ENCODE assay signal across 20 cellular contexts in the genomic region with DNA sequence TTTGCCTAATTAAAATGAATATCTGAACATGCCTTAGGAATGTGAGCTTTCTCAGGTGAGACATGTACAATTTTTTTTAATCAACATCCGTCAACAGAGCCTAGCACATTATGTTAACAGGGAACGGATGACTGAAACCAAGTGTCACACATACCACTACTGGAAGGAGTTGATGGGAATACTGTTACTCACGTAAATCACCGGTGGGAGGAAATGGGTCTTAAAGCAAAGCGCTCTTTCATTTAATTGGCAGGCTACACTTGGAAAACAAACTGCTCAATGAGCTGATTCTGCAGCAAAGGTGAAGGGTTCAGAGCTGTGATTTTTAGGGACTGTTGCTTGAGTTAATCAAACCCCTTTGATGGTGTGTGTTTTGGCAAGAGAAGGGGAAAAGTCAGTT.
"Had no signal": no experiment of that assay in that cellular context is flagged by ENCODE, and none has a peak within 500 bp of the region (broad histone marks: within the 10 kb centered on the region; RNA-seq: fewer than 3 reads in every experiment).

No MANE protein-coding gene starts in this region.

- H3K4me3 Mint-ChIP-seq: activated CD4-positive, alpha-beta T cell treated with anti-CD3 and anti-CD28 coated beads for 36 hours; activated naive CD8-positive, alpha-beta T cell; activated T-helper 1 cell treated with anti-CD3 and anti-CD28 coated beads, Interleukin-12 subunit alpha, Interleukin-12 subunit beta, Interleukin-2, Interleukin-4 antibody, amounts not matched to agents 30 ng/mL and 10 ng/mL and 1 ng/mL, durations not matched to agents 14 hours and 24 hours and 36 hours; T-cell; WTC11 had no signal

- H3K4me1 ChIP-seq: prostate gland had no signal

- FAIRE-seq: colon, frontal cortex, keratinocyte had no signal

- H3K27me3 Mint-ChIP-seq: activated CD4-positive, alpha-beta T cell treated with anti-CD3 and anti-CD28 coated beads for 36 hours; activated naive CD8-positive, alpha-beta T cell; T-cell had no signal

- H3K36me3 ChIP-seq: prostate gland, thyroid gland had no signal

- DNase-seq: activated CD4-positive, alpha-beta T cell treated with anti-CD3 and anti-CD28 coated beads for 36 hours; activated CD4-positive, alpha-beta T cell treated with anti-CD3 and anti-CD28 coated beads, Interleukin-2, amount 50 U/mL, for 48 hours; activated T-cell treated with anti-CD3 and anti-CD28 coated beads for 4 hours; amniotic stem cell; hypothalamus; left ventricle myocardium superior; stimulated activated CD4-positive, alpha-beta T cell treated with anti-CD3 and anti-CD28 coated beads, Interleukin-1b, Interleukin-23, amount 100 ng/mL, for 48 hours; stimulated activated CD8-positive, alpha-beta memory T cell treated with anti-CD3 and anti-CD28 coated beads, Interleukin-4, amount 100 ng/mL, for 48 hours; stimulated activated naive CD4-positive, alpha-beta T cell treated with Interleukin-2 at 50 U/mL for 16 hours; T-cell; thyroid gland had no signal

- H3K27ac Mint-ChIP-seq: activated CD4-positive, alpha-beta T cell treated with anti-CD3 and anti-CD28 coated beads for 36 hours; activated naive CD8-positive, alpha-beta T cell; activated T-helper 1 cell treated with anti-CD3 and anti-CD28 coated beads, Interleukin-12 subunit alpha, Interleukin-12 subunit beta, Interleukin-2, Interleukin-4 antibody, amounts not matched to agents 30 ng/mL and 10 ng/mL and 1 ng/mL, durations not matched to agents 14 hours and 24 hours and 36 hours; T-cell; WTC11 had no signal

- ATAC-seq: activated CD4-positive, alpha-beta T cell treated with anti-CD3 and anti-CD28 coated beads for 36 hours; left ventricle myocardium superior; sciatic nerve; T-cell; WTC11 had no signal

- H3K27me3 ChIP-seq: thyroid gland had no signal

- H3K9me3 ChIP-seq: prostate gland, thyroid gland had no signal

- H3K9me3 Mint-ChIP-seq: activated T-helper 1 cell treated with anti-CD3 and anti-CD28 coated beads, Interleukin-12 subunit alpha, Interleukin-12 subunit beta, Interleukin-2, Interleukin-4 antibody, amounts not matched to agents 30 ng/mL and 10 ng/mL and 1 ng/mL, durations not matched to agents 14 hours and 24 hours and 36 hours; neural crest cell had no signal

- H3K36me3 Mint-ChIP-seq: WTC11 had no signal

- H3K4me3 ChIP-seq: prostate gland, thyroid gland had no signal
